Comparison of ENCODE assay signal across 8 cellular contexts in the genomic region with DNA sequence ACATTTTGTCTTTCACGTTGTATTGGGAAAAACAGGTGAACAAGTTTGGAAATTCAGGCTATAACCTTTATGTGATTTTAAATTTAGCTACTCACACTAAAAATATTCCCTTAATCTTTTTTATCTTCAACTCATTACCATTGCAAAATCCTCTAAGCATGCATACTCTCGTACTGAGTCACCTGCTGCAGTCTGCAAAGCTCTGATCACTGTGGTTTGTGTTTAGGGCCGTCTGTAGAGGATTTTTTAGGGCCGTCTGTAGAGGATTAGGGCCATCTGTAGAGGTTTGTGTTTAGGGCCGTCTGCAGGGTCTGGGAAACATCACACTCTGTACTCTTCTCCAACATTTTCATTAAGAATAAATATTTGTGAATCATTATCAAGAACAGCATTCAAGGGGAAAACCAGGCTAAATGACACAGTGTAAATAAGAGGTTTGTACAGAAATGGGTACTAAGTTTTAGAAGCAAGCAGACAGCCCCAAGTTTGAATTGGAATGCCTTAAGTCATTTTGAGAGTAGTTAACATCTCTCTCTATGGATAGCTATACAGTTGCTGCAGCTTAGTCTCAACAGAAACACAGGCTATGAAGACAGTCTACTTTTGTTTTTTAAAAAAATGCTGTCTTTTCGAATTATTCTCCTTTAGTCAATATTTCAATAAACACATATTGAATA.
A peak's percentile ranks its signal among the peaks of the same experiment; 100 is the strongest.
DNase-seq lines count a peak whose midpoint lies in the region; ATAC-seq and TF ChIP-seq lines count a peak whose summit lies in the region.

No MANE protein-coding gene starts in this region.

- H3K4me1 ChIP-seq in neural progenitor cell = no peaks in the 10 kb centered on the region

- no peaks in the 10 kb centered on the region for H3K9me3 ChIP-seq in neural progenitor cell (ENCODE audit: low read depth)

- no peaks in the 10 kb centered on the region for H3K36me3 ChIP-seq in neural progenitor cell

- H3K27ac ChIP-seq in neural progenitor cell = no peak overlapping the region

- no peaks in the 10 kb centered on the region for H3K79me2 ChIP-seq in neural progenitor cell (ENCODE audit: low read depth)

- H3K4me1 Mint-ChIP-seq in neural progenitor cell = no peaks in the 10 kb centered on the region

- H3F3A ChIP-seq in neural progenitor cell (ENCODE audit: low read depth) = no peaks in the 10 kb centered on the region

- no peaks in the 10 kb centered on the region for H3K9me3 Mint-ChIP-seq in neural progenitor cell

- no peak overlapping the region for H3K9ac ChIP-seq in neural progenitor cell

- H4K20me1 ChIP-seq in neural progenitor cell (ENCODE audit: low read depth) = no peaks in the 10 kb centered on the region

- ATAC-seq in GM18511 (IDR thresholded peaks at IDR 0.05; ENCODE audit: unreplicated experiment) (peak; percentile 68), HG03460 (IDR thresholded peaks at IDR 0.05; ENCODE audit: unreplicated experiment) (peak; percentile 71), GM18907 (IDR thresholded peaks at IDR 0.05; ENCODE audit: unreplicated experiment) (no peak)

- no peaks in the 10 kb centered on the region for H3K27me3 Mint-ChIP-seq in neural progenitor cell (ENCODE audit: insufficient read depth, low read depth)

- no peaks in the 10 kb centered on the region for H3K36me3 Mint-ChIP-seq in neural progenitor cell

- H3K4me3 ChIP-seq in neural progenitor cell = no peak overlapping the region

- peak overlapping the region; percentile 55 for H2AFZ ChIP-seq in neural progenitor cell (replicated peaks)

- no peak overlapping the region for H3K4me3 Mint-ChIP-seq in neural progenitor cell

- H3K4me2 ChIP-seq in neural progenitor cell = no peak overlapping the region

- DNase-seq in astrocyte of the hippocampus (ENCODE audit: low read depth, low spot score) = peak; percentile 93
- peak; percentile 23 for DNase-seq in neural progenitor cell (ENCODE audit: low spot score)
- no peak for DNase-seq in NCI-H69 (lab: John Stamatoyannopoulos, UW)
- DNase-seq in NCI-H187 (lab: John Stamatoyannopoulos, UW) = no peak
- DNase-seq in Ammon's horn (ENCODE audit: low spot score) = no peak

- no peak overlapping the region for H3K27ac Mint-ChIP-seq in neural progenitor cell

- H3K27me3 ChIP-seq in neural progenitor cell = no peaks in the 10 kb centered on the region

- TF ChIP-seq CTCF in neural progenitor cell (IDR thresholded peaks at IDR 0.05) = no peak

Comparison
In these comparisons a context has a peak if more than half of its experiments do, and no peak if none do; other contexts are left out.
1. DNase-seq: peak in astrocyte of the hippocampus (single experiment) and neural progenitor cell (single experiment); none in NCI-H69 (single experiment), NCI-H187 (0 of 2) and Ammon's horn (single experiment).